ENCODE assay signal across 1 cellular context in the genomic region with DNA sequence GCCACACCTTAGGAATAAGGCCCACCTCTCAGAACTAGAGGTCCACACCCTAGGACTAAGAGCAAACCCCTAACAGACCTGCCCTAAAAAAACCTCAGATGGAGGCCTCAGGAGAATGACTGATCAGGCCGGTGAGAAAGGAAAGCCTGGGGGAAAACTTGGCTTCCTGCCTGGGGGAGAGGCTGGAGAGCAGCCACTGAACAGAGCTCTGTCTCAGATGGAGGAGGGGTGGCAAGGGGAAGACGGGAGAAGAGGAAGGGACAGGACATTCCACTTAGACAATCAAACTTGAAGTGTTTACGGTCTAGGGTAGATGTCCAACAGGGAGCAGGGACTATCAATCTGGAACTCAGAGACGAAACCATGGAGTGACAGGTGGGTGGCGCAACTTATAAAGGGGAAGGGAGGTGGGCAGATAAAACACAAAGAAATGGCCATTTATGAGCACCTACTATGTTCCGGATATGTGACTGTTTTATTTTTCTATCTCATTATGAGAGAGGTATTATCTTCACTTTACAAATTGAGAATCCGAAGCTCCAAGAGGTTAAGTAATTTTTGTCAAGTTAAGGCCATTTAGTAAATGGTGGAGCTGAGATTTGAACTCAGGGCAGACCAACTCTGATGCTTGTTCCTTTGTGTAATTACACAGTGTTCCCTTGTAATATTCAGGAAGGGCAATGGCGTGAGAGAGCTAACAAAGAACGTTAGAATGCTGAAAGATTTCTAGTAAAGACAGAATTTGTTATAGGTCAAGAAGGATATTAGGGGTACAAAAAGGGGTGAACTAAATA.
TF ChIP-seq lines count a peak whose summit lies in the region.

No MANE protein-coding gene starts in this region.

TF ChIP-seq in endothelial cell of umbilical vein, 7 proteins besides CTCF, POLR2A, EP300 and RAD21 (continued from another document):
- TF ChIP-seq GATA2 (IDR thresholded peaks at IDR 0.05; ENCODE audit: insufficient read depth, insufficient read length, low read depth, low read length) (no peak), MYC (IDR thresholded peaks at IDR 0.05; ENCODE audit: low read depth, low read length) (no peak), EZH2 (IDR thresholded peaks at IDR 0.05; ENCODE audit: borderline replicate concordance, low read depth, low read length, severe bottlenecking) (no peak), FOS (IDR thresholded peaks at IDR 0.05; ENCODE audit: borderline replicate concordance, insufficient read depth, low read length) (peak; percentile 16)
